1 cellular context compared by ENCODE assay signal in genomic region chr18:74402806-74403433, GRCh38.
TF ChIP-seq lines count a peak whose summit lies in the region.

No MANE protein-coding gene starts in this region.

TF ChIP-seq in K562, 482 proteins besides CTCF, POLR2A, EP300 and RAD21:
- no peak for TF ChIP-seq HNRNPK (IDR thresholded peaks at IDR 0.05; ENCODE audit: low read depth, low read length, poor library complexity, severe bottlenecking)
- no peak for TF ChIP-seq ETS2 (tag; IDR thresholded peaks at IDR 0.05; ENCODE audit: borderline replicate concordance, poor library complexity, severe bottlenecking)
- no peak for TF ChIP-seq ZNF133 (CRISPR knock-in tag; IDR thresholded peaks at IDR 0.05)
- no peak for TF ChIP-seq CBX2 (IDR thresholded peaks at IDR 0.05; ENCODE audit: insufficient read depth, low read length, poor library complexity, severe bottlenecking)
- TF ChIP-seq ZNF445 (CRISPR knock-in tag; IDR thresholded peaks at IDR 0.05; ENCODE audit: low read depth) = no peak
